8 cellular contexts compared by ENCODE assay signal in the genomic region with DNA sequence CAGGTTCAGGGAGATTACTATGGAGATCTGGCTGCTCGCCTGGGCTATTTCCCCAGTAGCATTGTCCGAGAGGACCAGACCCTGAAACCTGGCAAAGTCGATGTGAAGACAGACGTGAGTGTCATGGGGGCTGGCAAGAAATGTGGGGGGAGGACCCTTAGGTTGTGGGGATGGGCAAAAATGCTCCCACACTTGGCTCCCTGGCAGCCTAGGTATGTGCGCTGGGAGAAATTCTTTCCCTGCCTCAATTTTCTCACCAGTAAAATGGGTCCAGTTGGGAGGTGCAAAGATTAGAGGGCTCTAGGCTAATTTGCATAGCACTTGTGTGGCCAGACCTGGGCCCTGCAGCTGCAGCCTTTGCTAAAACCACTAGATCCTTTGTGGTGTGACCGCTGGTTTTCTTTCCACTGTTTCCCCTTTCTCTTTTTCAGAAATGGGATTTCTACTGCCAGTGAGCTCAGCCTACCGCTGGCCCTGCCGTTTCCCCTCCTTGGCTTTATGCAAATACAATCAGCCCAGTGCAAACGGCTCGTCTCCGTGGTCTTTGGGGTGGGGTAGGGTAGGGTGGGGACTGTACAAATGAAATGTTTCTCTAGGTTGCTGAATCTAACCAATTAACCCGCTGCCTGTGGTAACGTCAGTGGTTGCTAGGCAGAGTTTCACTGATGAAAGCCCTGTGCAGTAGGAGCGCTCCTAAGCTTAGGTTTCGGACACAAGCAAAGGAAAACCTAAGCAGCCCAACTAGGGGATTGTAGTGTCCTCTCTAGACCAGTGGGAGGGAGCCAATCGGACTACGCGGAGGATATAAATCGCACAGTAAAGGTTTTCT. TPM values are rescaled to one million over a fixed set of nuclear protein-coding genes. Genes with fewer than 3 reads are reported as not detected.
DNase-seq lines count a peak whose midpoint lies in the region; ATAC-seq lines count a peak whose summit lies in the region.

No MANE protein-coding gene starts in this region.

- peak; percentile 95 to 97 for DNase-seq in AML-193 (lab: John Stamatoyannopoulos, UW)
- peak; percentile 87 for DNase-seq in NCI-H510A treated with DMSO at 0.1 percent for 48 hours (lab: John Stamatoyannopoulos, UW)
- DNase-seq in activated CD4-positive, alpha-beta T cell treated with anti-CD3 and anti-CD28 coated beads, Interleukin-2, amount 10 ng/mL, durations not matched to agents 24 days and 14 days = peak; percentile 96
- peak; percentile 96 for DNase-seq in dedifferentiated amniotic fluid mesenchymal stem cell (ENCODE audit: extremely low spot score)
- DNase-seq in left lobe of liver (ENCODE audit: low spot score) = peak; percentile 86
- DNase-seq in stimulated activated CD4-positive, alpha-beta T cell treated with anti-CD3 and anti-CD28 coated beads, Interleukin-2, amount 100 ng/mL, for 4 hours (ENCODE audit: low read depth) = peak; percentile 86

- H3K9me3 Mint-ChIP-seq in activated CD4-positive, alpha-beta T cell treated with anti-CD3 and anti-CD28 coated beads, Interleukin-2, amount 10 ng/mL, durations not matched to agents 24 days and 14 days = no peaks in the 10 kb centered on the region

- H3K27me3 Mint-ChIP-seq in activated CD4-positive, alpha-beta T cell treated with anti-CD3 and anti-CD28 coated beads, Interleukin-2, amount 10 ng/mL, durations not matched to agents 24 days and 14 days = no peaks in the 10 kb centered on the region

- peaks cover 10% of the 10 kb centered on the region for H3K36me3 Mint-ChIP-seq in activated CD4-positive, alpha-beta T cell treated with anti-CD3 and anti-CD28 coated beads, Interleukin-2, amount 10 ng/mL, durations not matched to agents 24 days and 14 days (ENCODE audit: low read depth)

- ATAC-seq in GM19324 (IDR thresholded peaks at IDR 0.05; ENCODE audit: low FRiP score, unreplicated experiment) = peak; percentile 76
- ATAC-seq in HG03457 (IDR thresholded peaks at IDR 0.05; ENCODE audit: unreplicated experiment) = peak; percentile 59
- ATAC-seq in left lobe of liver = peak; percentile 71

- peak overlapping the region; percentile 96 for H3K27ac Mint-ChIP-seq in activated CD4-positive, alpha-beta T cell treated with anti-CD3 and anti-CD28 coated beads, Interleukin-2, amount 10 ng/mL, durations not matched to agents 24 days and 14 days

- intact Hi-C loops in activated CD4-positive, alpha-beta T cell treated with anti-CD3 and anti-CD28 coated beads, Interleukin-2, amount 10 ng/mL, durations not matched to agents 24 days and 14 days (cut with micrococcal nuclease) = loop anchor here (1.0 to 10.0 kb wide), 4 partner anchors 22 to 578 kb away; partner anchors contain the start of genes SNRPA and TGFB1

- H3K4me1 Mint-ChIP-seq in activated CD4-positive, alpha-beta T cell treated with anti-CD3 and anti-CD28 coated beads, Interleukin-2, amount 10 ng/mL, durations not matched to agents 24 days and 14 days = peaks cover 53% of the 10 kb centered on the region

- peak overlapping the region; percentile 94 for H3K4me3 Mint-ChIP-seq in activated CD4-positive, alpha-beta T cell treated with anti-CD3 and anti-CD28 coated beads, Interleukin-2, amount 10 ng/mL, durations not matched to agents 24 days and 14 days

RNA-seq across cellular contexts. Expression of gene RAB4B, which starts 0.9 kb away (rescaled TPM):
- total RNA-seq in activated CD4-positive, alpha-beta T cell treated with anti-CD3 and anti-CD28 coated beads, Interleukin-2, amount 10 ng/mL, durations not matched to agents 24 days and 14 days = 36.3 and 41.0 TPM in 2 replicates
- 9.0 TPM for total RNA-seq in left lobe of liver

RNA-seq across cellular contexts. Expression of gene MIA, which starts 1.9 kb away (rescaled TPM):
- 0.56 TPM in 1 of 2 replicates, not detected in the other for total RNA-seq in activated CD4-positive, alpha-beta T cell treated with anti-CD3 and anti-CD28 coated beads, Interleukin-2, amount 10 ng/mL, durations not matched to agents 24 days and 14 days
- total RNA-seq in left lobe of liver = 0.43 TPM

RNA-seq across cellular contexts. Expression of gene EGLN2, which starts 21.8 kb away (rescaled TPM):
- total RNA-seq in activated CD4-positive, alpha-beta T cell treated with anti-CD3 and anti-CD28 coated beads, Interleukin-2, amount 10 ng/mL, durations not matched to agents 24 days and 14 days = 88.9 and 94.4 TPM in 2 replicates
- 42.2 TPM for total RNA-seq in left lobe of liver

RNA-seq across cellular contexts. Expression of gene SNRPA, which starts 26.2 kb away (rescaled TPM):
- total RNA-seq in activated CD4-positive, alpha-beta T cell treated with anti-CD3 and anti-CD28 coated beads, Interleukin-2, amount 10 ng/mL, durations not matched to agents 24 days and 14 days = 268 and 273 TPM in 2 replicates
- total RNA-seq in left lobe of liver = 23.6 TPM

RNA-seq across cellular contexts. Expression of gene ACTMAP, which starts 26.9 kb away (rescaled TPM):
- total RNA-seq in activated CD4-positive, alpha-beta T cell treated with anti-CD3 and anti-CD28 coated beads, Interleukin-2, amount 10 ng/mL, durations not matched to agents 24 days and 14 days = 8.6 and 9.4 TPM in 2 replicates
- 8.9 TPM for total RNA-seq in left lobe of liver

Comparison
In these comparisons a context has a peak if more than half of its experiments do, and no peak if none do; other contexts are left out.
1. Peak in every context shown above with its lines: DNase-seq and ATAC-seq.